In the genomic region with DNA sequence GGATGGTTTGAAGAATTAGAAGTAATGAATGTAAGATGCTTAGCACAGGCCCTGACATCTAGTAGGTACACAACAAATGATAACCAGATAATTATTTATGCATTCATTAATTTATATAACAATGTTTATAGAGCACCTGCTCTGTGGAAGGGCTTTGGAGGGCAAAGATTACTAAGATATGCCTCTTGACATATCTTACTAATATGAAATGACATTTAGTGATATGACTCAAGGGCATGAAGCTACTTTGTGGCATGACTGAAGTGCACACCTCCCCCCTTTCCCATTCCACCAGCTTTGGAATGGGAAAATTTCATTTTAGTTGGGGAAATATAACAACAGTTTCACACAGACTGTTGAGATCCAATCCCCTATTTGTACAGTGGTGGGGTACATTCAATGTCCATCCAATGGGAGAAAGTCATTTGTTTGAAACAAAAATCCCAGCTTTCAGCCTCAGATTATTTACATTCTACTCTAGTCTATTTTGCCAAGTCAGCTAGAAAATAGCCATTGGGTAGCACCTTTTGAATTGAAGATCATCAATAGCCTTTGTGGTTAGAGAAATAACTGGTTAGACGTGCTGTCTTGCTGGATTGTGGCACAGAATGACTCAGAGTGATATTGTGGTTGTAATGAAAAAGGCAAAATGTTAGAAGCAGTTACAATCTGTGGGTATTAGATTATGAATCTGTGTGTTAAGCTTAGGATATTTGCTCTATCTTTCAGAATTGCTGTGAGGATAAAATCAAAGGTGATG, we compare ENCODE assay signal across 24 cellular contexts.
A peak's percentile ranks its signal among the peaks of the same experiment; 100 is the strongest.
DNase-seq lines count a peak whose midpoint lies in the region; ATAC-seq and TF ChIP-seq lines count a peak whose summit lies in the region.
"Had no signal": no experiment of that assay in that cellular context is flagged by ENCODE, and none has a peak within 500 bp of the region (broad histone marks: within the 10 kb centered on the region; RNA-seq: fewer than 3 reads in every experiment).

No MANE protein-coding gene starts in this region.

- H4K20me1 ChIP-seq in IMR-90 (ENCODE audit: insufficient read depth, low read length) = no peaks in the 10 kb centered on the region

- no peak for DNase-seq in activated CD4-positive, alpha-beta T cell treated with anti-CD3 and anti-CD28 coated beads for 36 hours
- no peak for DNase-seq in activated CD4-positive, alpha-beta T cell treated with anti-CD3 and anti-CD28 coated beads for 48 hours
- DNase-seq in IMR-90 (no peak), fibroblast of mammary gland (ENCODE audit: low read depth) (peak; percentile 10), hypothalamus (lab: John Stamatoyannopoulos, UW) (no peak), HuH-7 (ENCODE audit: low spot score) (no peak)
- DNase-seq: activated B cell treated with CpG ODN at 0.5 μM for 24 hours; activated CD4-positive, alpha-beta T cell treated with anti-CD3 and anti-CD28 coated beads, Interleukin-2, amount 50 U/mL, for 4 hours; activated effector memory CD4-positive, alpha-beta T cell treated with Interleukin-2 at 50 U/mL for 16 hours; CD4-positive, alpha-beta T cell; KBM-7; left lung; MG63; NCI-H2081 treated with DMSO at 0.1 percent for 48 hours; NCI-H748 treated with DMSO at 0.1 percent for 48 hours; RPMI8226; stimulated activated CD4-positive, alpha-beta T cell treated with anti-CD3 and anti-CD28 coated beads, Interleukin-15, amount 100 ng/mL, for 24 hours; stimulated activated naive CD4-positive, alpha-beta T cell treated with Interleukin-2 at 50 U/mL for 16 hours had no signal

- H2BK15ac ChIP-seq in IMR-90 (ENCODE audit: low read depth, low read length) = no peak overlapping the region

- dilution Hi-C loops in IMR-90 (cut with HindIII; ENCODE audit: low sequenced_read_pairs, unreplicated experiment) = no loop called here

- H4K8ac ChIP-seq in IMR-90 (ENCODE audit: low read depth in 2 of 2, low read length in 2 of 2) = no peak overlapping the region

- H2BK5ac ChIP-seq in IMR-90 (ENCODE audit: low read depth, low read length, poor library complexity, severe bottlenecking) = no peak overlapping the region

- H2AK5ac ChIP-seq in IMR-90 (ENCODE audit: low read depth, low read length) = no peak overlapping the region

- no peaks in the 10 kb centered on the region for H3K36me3 ChIP-seq in IMR-90 (ENCODE audit: control insufficient read depth, insufficient read depth, low read length)
- H3K36me3 ChIP-seq: left lung, MG63, prostate gland, thoracic aorta, vagina had no signal

- no peaks in the 10 kb centered on the region for H3K9me3 ChIP-seq in IMR-90 (ENCODE audit: control insufficient read depth, insufficient read depth, low read length)
- H3K9me3 ChIP-seq: left lung, MG63, prostate gland, thoracic aorta, vagina had no signal

- H2BK20ac ChIP-seq in IMR-90 (ENCODE audit: low read depth, low read length) = no peak overlapping the region

- CTCF ChIA-PET in activated CD4-positive, alpha-beta T cell treated with anti-CD3 and anti-CD28 coated beads for 36 hours (lab: Charles Lee) = interaction anchor here (0.7 kb wide), 1 partner anchor 27 kb away, joined by 3 read pairs; no protein-coding TSS in a partner anchor
- CTCF ChIA-PET in IMR-90 (lab: Yijun Ruan, JAX) = interaction anchor here (4.2 kb wide), 1 partner anchor 639 kb away, joined by 17 read pairs; no protein-coding TSS in a partner anchor

- no peak overlapping the region for H4K91ac ChIP-seq in IMR-90 (ENCODE audit: insufficient read depth, low read depth, low read length)

- no peak overlapping the region for H3K4ac ChIP-seq in IMR-90 (ENCODE audit: low read depth, low read length)

- H2BK120ac ChIP-seq in IMR-90 (ENCODE audit: low read depth, low read length) = no peak overlapping the region

- H3K4me3 Mint-ChIP-seq in activated CD4-positive, alpha-beta T cell treated with anti-CD3 and anti-CD28 coated beads for 36 hours = no peak overlapping the region
- H3K4me3 Mint-ChIP-seq: activated B cell treated with CpG ODN at 0.5 μM for 24 hours; CD4-positive, alpha-beta T cell had no signal

- POLR2A ChIA-PET in activated CD4-positive, alpha-beta T cell treated with anti-CD3 and anti-CD28 coated beads for 36 hours (lab: Charles Lee) = no interaction called here
- POLR2A ChIA-PET in IMR-90 (lab: Charles Lee; ENCODE audit: unreplicated experiment) = no interaction called here

- H3K36me3 Mint-ChIP-seq in activated CD4-positive, alpha-beta T cell treated with anti-CD3 and anti-CD28 coated beads for 36 hours (ENCODE audit: low read depth) = no peaks in the 10 kb centered on the region

- H3K9me1 ChIP-seq in IMR-90 (ENCODE audit: insufficient read depth, low read length) = no peaks in the 10 kb centered on the region

- in situ Hi-C loops in IMR-90 (cut with MboI; ENCODE audit: low sequenced_read_pairs) = no loop called here

- no peaks in the 10 kb centered on the region for H3K27me3 ChIP-seq in IMR-90 (ENCODE audit: control insufficient read depth, insufficient read depth, low read length)
- H3K27me3 ChIP-seq: left lung, MG63, vagina had no signal

- H3K9ac ChIP-seq in IMR-90 (ENCODE audit: low read depth, low read length) = no peak overlapping the region

- no peak overlapping the region for H3K4me2 ChIP-seq in IMR-90 (ENCODE audit: low read depth, low read length)

- no peak for TF ChIP-seq RAD21 in IMR-90 (IDR thresholded peaks at IDR 0.05; ENCODE audit: low read length)

- TF ChIP-seq CTCF in IMR-90 (conservative IDR thresholded peaks at IDR 0.05; ENCODE audit: low read depth, low read length) (no peak), fibroblast of mammary gland (conservative IDR thresholded peaks at IDR 0.05; ENCODE audit: control insufficient read depth, insufficient read depth, low read depth, low read length) (no peak)

- H4K5ac ChIP-seq in IMR-90 (ENCODE audit: low read depth, low read length) = no peak overlapping the region

- intact Hi-C loops in activated CD4-positive, alpha-beta T cell treated with anti-CD3 and anti-CD28 coated beads for 36 hours (cut with DNase I, micrococcal nuclease) = loop anchor here in 1 of 2 experiments (10.0 kb wide), 1 partner anchor 634 kb away; no protein-coding TSS in a partner anchor
- intact Hi-C loops in IMR-90 (cut with micrococcal nuclease) = loop anchor here (5.0 kb wide), 1 partner anchor 452 kb away; no protein-coding TSS in a partner anchor

- TF ChIP-seq POLR2A in IMR-90 (IDR thresholded peaks at IDR 0.05; ENCODE audit: low read depth, low read length) = no peak

- H3K27ac Mint-ChIP-seq in activated CD4-positive, alpha-beta T cell treated with anti-CD3 and anti-CD28 coated beads for 36 hours = no peak overlapping the region
- H3K27ac Mint-ChIP-seq: activated B cell treated with CpG ODN at 0.5 μM for 24 hours; CD4-positive, alpha-beta T cell had no signal

- no peak overlapping the region for H3K27ac ChIP-seq in IMR-90 (ENCODE audit: insufficient read depth, low read length)
- H3K27ac ChIP-seq: 22Rv1, left lung, prostate gland, thoracic aorta, vagina had no signal

- no peaks in the 10 kb centered on the region for H3K79me1 ChIP-seq in IMR-90 (ENCODE audit: low read depth in 1 of 2, low read length in 2 of 2)

- no peaks in the 10 kb centered on the region for H3K4me1 ChIP-seq in IMR-90 (ENCODE audit: control insufficient read depth, insufficient read depth, low read length)
- H3K4me1 ChIP-seq: left lung, prostate gland, vagina had no signal

- H3K14ac ChIP-seq in IMR-90 (replicated peaks; ENCODE audit: low read depth, low read length) = no peak overlapping the region

- no peaks in the 10 kb centered on the region for H3K9me3 Mint-ChIP-seq in activated CD4-positive, alpha-beta T cell treated with anti-CD3 and anti-CD28 coated beads for 36 hours (ENCODE audit: low read depth)
- H3K9me3 Mint-ChIP-seq: activated B cell treated with CpG ODN at 0.5 μM for 24 hours; CD4-positive, alpha-beta T cell had no signal

- no peak overlapping the region for H3K56ac ChIP-seq in IMR-90 (ENCODE audit: extremely low read depth, insufficient read depth, low read length)

- peak; percentile 55 for ATAC-seq in activated CD4-positive, alpha-beta T cell treated with anti-CD3 and anti-CD28 coated beads for 36 hours
- ATAC-seq in GM19351 (IDR thresholded peaks at IDR 0.05; ENCODE audit: unreplicated experiment) = peak; percentile 71
- no peak for ATAC-seq in IMR-90 (ENCODE audit: low read depth)
- ATAC-seq in GM19324 (IDR thresholded peaks at IDR 0.05; ENCODE audit: low FRiP score, unreplicated experiment) = no peak
- ATAC-seq: left lung had no signal

- H2AFZ ChIP-seq in IMR-90 (replicated peaks; ENCODE audit: low read length, poor library complexity) = no peak overlapping the region

- no peak overlapping the region for H3K23ac ChIP-seq in IMR-90 (ENCODE audit: low read depth, low read length)

- peaks cover 8% of the 10 kb centered on the region for H3K27me3 Mint-ChIP-seq in activated CD4-positive, alpha-beta T cell treated with anti-CD3 and anti-CD28 coated beads for 36 hours

- no peak overlapping the region for H3K4me3 ChIP-seq in IMR-90 (ENCODE audit: insufficient read depth, low read depth, low read length)
- H3K4me3 ChIP-seq in fibroblast of mammary gland (ENCODE audit: control insufficient read depth, low read depth, low read length) = no peak overlapping the region
- H3K4me3 ChIP-seq: left lung, MG63, prostate gland, thoracic aorta, vagina had no signal

- no peak overlapping the region for H3K18ac ChIP-seq in IMR-90 (ENCODE audit: low read depth, low read length)

- WGBS in IMR-90 (ENCODE audit: extremely low coverage in 2 of 2, insufficient read length in 1 of 2), 2 experiments = 0% methylated on average over 1 of the region's 1 CpG; no CpG with 5 or more reads in 1 of the 2 experiments

- H3K4me1 Mint-ChIP-seq in activated CD4-positive, alpha-beta T cell treated with anti-CD3 and anti-CD28 coated beads for 36 hours = peaks cover 11% of the 10 kb centered on the region
- H3K4me1 Mint-ChIP-seq: activated B cell treated with CpG ODN at 0.5 μM for 24 hours had no signal

- no peak overlapping the region for H2AK9ac ChIP-seq in IMR-90 (replicated peaks; ENCODE audit: low read depth, low read length, poor library complexity)

- no TSS peak for BruUV-seq in IMR-90 (replicated peaks; lab: Mats Ljungman, UMichigan)

TF ChIP-seq in IMR-90, 13 proteins besides CTCF, POLR2A, EP300 and RAD21:
- TF ChIP-seq CHD1 (IDR thresholded peaks at IDR 0.05; ENCODE audit: low read depth, low read length) (no peak), RCOR1 (IDR thresholded peaks at IDR 0.05; ENCODE audit: insufficient replicate concordance, low read length) (no peak), MAFK (IDR thresholded peaks at IDR 0.05; ENCODE audit: low read depth, low read length) (peak; percentile 90)
- TF ChIP-seq, protein P1, sequence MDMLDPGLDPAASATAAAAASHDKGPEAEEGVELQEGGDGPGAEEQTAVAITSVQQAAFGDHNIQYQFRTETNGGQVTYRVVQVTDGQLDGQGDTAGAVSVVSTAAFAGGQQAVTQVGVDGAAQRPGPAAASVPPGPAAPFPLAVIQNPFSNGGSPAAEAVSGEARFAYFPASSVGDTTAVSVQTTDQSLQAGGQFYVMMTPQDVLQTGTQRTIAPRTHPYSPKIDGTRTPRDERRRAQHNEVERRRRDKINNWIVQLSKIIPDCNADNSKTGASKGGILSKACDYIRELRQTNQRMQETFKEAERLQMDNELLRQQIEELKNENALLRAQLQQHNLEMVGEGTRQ (IDR thresholded peaks at IDR 0.05; ENCODE audit: low read depth, low read length) = no peak
TF ChIP-seq in IMR-90: peak in this region for 1.

Comparison
In these comparisons a context has a peak if more than half of its experiments do, and no peak if none do; other contexts are left out.
1. ATAC-seq: peak in activated CD4-positive, alpha-beta T cell treated with anti-CD3 and anti-CD28 coated beads for 36 hours (single experiment) and GM19351 (single experiment); none in IMR-90 (single experiment) and GM19324 (single experiment).